Comparison of ENCODE assay signal across 1 cellular context in genomic region chr17:77246110-77247047, GRCh38.
TF ChIP-seq lines count a peak whose summit lies in the region.

No MANE protein-coding gene starts in this region.

TF ChIP-seq in HepG2, 621 proteins besides CTCF, POLR2A, EP300 and RAD21 (continued from another document):
- TF ChIP-seq MIER3 (CRISPR knock-in tag; IDR thresholded peaks at IDR 0.05; ENCODE audit: borderline replicate concordance) (no peak), ZNF230 (CRISPR knock-in tag; IDR thresholded peaks at IDR 0.05) (0 out of 2 replicates have a peak, but pooled peaks have one; percentile 64), ZSCAN25 (CRISPR knock-in tag; IDR thresholded peaks at IDR 0.05) (0 out of 2 replicates have a peak, but pooled peaks have one; percentile 59), ZNF234 (CRISPR knock-in tag; conservative IDR thresholded peaks at IDR 0.05) (0 out of 2 replicates have a peak, but pooled peaks have one; percentile 8), ZNF782 (CRISPR knock-in tag; IDR thresholded peaks at IDR 0.05; ENCODE audit: borderline replicate concordance) (0 out of 2 replicates have a peak, but pooled peaks have one; percentile 47), ZNF281 (CRISPR knock-in tag; IDR thresholded peaks at IDR 0.05; ENCODE audit: borderline replicate concordance) (no peak), ZNF510 (CRISPR knock-in tag; IDR thresholded peaks at IDR 0.05; ENCODE audit: low read depth) (no peak), ZNF362 (CRISPR knock-in tag; IDR thresholded peaks at IDR 0.05; ENCODE audit: borderline replicate concordance) (0 out of 2 replicates have a peak, but pooled peaks have one; percentile 18), THAP7 (CRISPR knock-in tag; IDR thresholded peaks at IDR 0.05) (peak; percentile 37; the same call in 1 of the 2 replicates), CEBPB (IDR thresholded peaks at IDR 0.05; ENCODE audit: borderline replicate concordance, low read depth, low read length) (no peak), YEATS4 (CRISPR knock-in tag; IDR thresholded peaks at IDR 0.05; ENCODE audit: borderline replicate concordance) (no peak), CREBL2 (CRISPR knock-in tag; IDR thresholded peaks at IDR 0.05; ENCODE audit: borderline replicate concordance) (0 out of 2 replicates have a peak, but pooled peaks have one; percentile 39), ZNF142 (CRISPR knock-in tag; IDR thresholded peaks at IDR 0.05) (0 out of 2 replicates have a peak, but pooled peaks have one; percentile 8), ZMAT3 (CRISPR knock-in tag; conservative IDR thresholded peaks at IDR 0.05) (no peak), ZNF207 (IDR thresholded peaks at IDR 0.05; ENCODE audit: borderline replicate concordance) (0 out of 2 replicates have a peak, but pooled peaks have one; percentile 23), PAX8 (CRISPR knock-in tag; IDR thresholded peaks at IDR 0.05; ENCODE audit: borderline replicate concordance) (no peak), NFATC3 (CRISPR knock-in tag; IDR thresholded peaks at IDR 0.05) (0 out of 2 replicates have a peak, but pooled peaks have one; percentile 73), FOXC1 (CRISPR knock-in tag; IDR thresholded peaks at IDR 0.05; ENCODE audit: borderline replicate concordance) (no peak), ZNF296 (CRISPR knock-in tag; conservative IDR thresholded peaks at IDR 0.05) (0 out of 2 replicates have a peak, but pooled peaks have one; percentile 25), MNT (IDR thresholded peaks at IDR 0.05) (peak; percentile 86), MYPOP (CRISPR knock-in tag; IDR thresholded peaks at IDR 0.05) (no peak), ZNF547 (CRISPR knock-in tag; IDR thresholded peaks at IDR 0.05) (0 out of 2 replicates have a peak, but pooled peaks have one; percentile 42), ZNF567 (CRISPR knock-in tag; IDR thresholded peaks at IDR 0.05; ENCODE audit: borderline replicate concordance) (0 out of 2 replicates have a peak, but pooled peaks have one; percentile 23), ZNF883 (CRISPR knock-in tag; IDR thresholded peaks at IDR 0.05; ENCODE audit: not compliant biosample characterization) (peak; percentile 28), STAT5B (CRISPR knock-in tag; IDR thresholded peaks at IDR 0.05) (no peak), ZFP62 (CRISPR knock-in tag; IDR thresholded peaks at IDR 0.05) (no peak), PHF21A (CRISPR knock-in tag; IDR thresholded peaks at IDR 0.05) (0 out of 2 replicates have a peak, but pooled peaks have one; percentile 35), ZNF276 (CRISPR knock-in tag; IDR thresholded peaks at IDR 0.05; ENCODE audit: low read depth) (0 out of 2 replicates have a peak, but pooled peaks have one; percentile 21), ZBTB25 (CRISPR knock-in tag; IDR thresholded peaks at IDR 0.05) (0 out of 2 replicates have a peak, but pooled peaks have one; percentile 10), CEBPZ (IDR thresholded peaks at IDR 0.05; ENCODE audit: low read length) (no peak)
